ENCODE assay signal across 12 cellular contexts in genomic region chr2:144239726-144240125, GRCh38.
"Had no signal": no experiment of that assay in that cellular context is flagged by ENCODE, and none has a peak within 500 bp of the region (broad histone marks: within the 10 kb centered on the region; RNA-seq: fewer than 3 reads in every experiment).

No MANE protein-coding gene starts in this region.

- H3K9me3 ChIP-seq: left lung, ovary, tibial nerve, vagina had no signal

- H3K4me1 ChIP-seq: vagina had no signal

- H3K27ac ChIP-seq: coronary artery, left lung, ovary, tibial nerve, vagina had no signal

- H3K27me3 Mint-ChIP-seq: activated CD4-positive, alpha-beta T cell treated with anti-CD3 and anti-CD28 coated beads, Interleukin-2, amount 10 ng/mL, durations not matched to agents 7 days and 5 days; activated naive CD4-positive, alpha-beta T cell treated with anti-CD3 and anti-CD28 coated beads, Interleukin-2, amount 10 ng/mL, durations not matched to agents 7 days and 5 days; activated T-helper 17 cell treated with anti-CD3 and anti-CD28 coated beads, Interleukin-2, amount 50 U/mL, for 72 hours; T-cell had no signal

- H3K36me3 ChIP-seq: left lung, ovary, tibial nerve, vagina had no signal

- H3K27me3 ChIP-seq: left lung, ovary, tibial nerve, vagina had no signal

- ATAC-seq: T-cell had no signal

- H3K4me3 ChIP-seq: coronary artery, left lung, ovary, tibial nerve, vagina had no signal

- H3K9me3 Mint-ChIP-seq: activated CD4-positive, alpha-beta T cell treated with anti-CD3 and anti-CD28 coated beads, Interleukin-2, amount 10 ng/mL, durations not matched to agents 7 days and 5 days; activated naive CD4-positive, alpha-beta T cell treated with anti-CD3 and anti-CD28 coated beads, Interleukin-2, amount 10 ng/mL, durations not matched to agents 7 days and 5 days; activated T-helper 17 cell treated with anti-CD3 and anti-CD28 coated beads, Interleukin-2, amount 50 U/mL, for 72 hours; T-cell had no signal

- DNase-seq: activated CD4-positive, alpha-beta T cell treated with anti-CD3 and anti-CD28 coated beads, Interleukin-2, amount 10 ng/mL, durations not matched to agents 7 days and 5 days; activated CD4-positive, CD25-positive, alpha-beta regulatory T cell; activated naive CD4-positive, alpha-beta T cell treated with anti-CD3 and anti-CD28 coated beads, Interleukin-2, amount 10 ng/mL, durations not matched to agents 7 days and 5 days; caudate nucleus; effector CD8-positive, alpha-beta T cell; left lung; ovary; T-cell had no signal

- H3K4me3 Mint-ChIP-seq: activated CD4-positive, alpha-beta T cell treated with anti-CD3 and anti-CD28 coated beads, Interleukin-2, amount 10 ng/mL, durations not matched to agents 7 days and 5 days; activated naive CD4-positive, alpha-beta T cell treated with anti-CD3 and anti-CD28 coated beads, Interleukin-2, amount 10 ng/mL, durations not matched to agents 7 days and 5 days; T-cell had no signal

- H3K27ac Mint-ChIP-seq: activated CD4-positive, alpha-beta T cell treated with anti-CD3 and anti-CD28 coated beads, Interleukin-2, amount 10 ng/mL, durations not matched to agents 7 days and 5 days; activated naive CD4-positive, alpha-beta T cell treated with anti-CD3 and anti-CD28 coated beads, Interleukin-2, amount 10 ng/mL, durations not matched to agents 7 days and 5 days; activated T-helper 17 cell treated with anti-CD3 and anti-CD28 coated beads, Interleukin-2, amount 50 U/mL, for 72 hours; T-cell had no signal
